Comparison of ENCODE assay signal across 1 cellular context in genomic region chr9:36867672-36868471, GRCh38.
A peak's percentile ranks its signal among the peaks of the same experiment; 100 is the strongest.
TF ChIP-seq lines count a peak whose summit lies in the region.

No MANE protein-coding gene starts in this region.

TF ChIP-seq in HepG2, 621 proteins besides CTCF, POLR2A, EP300 and RAD21 (continued from another document and continues in another):
- TF ChIP-seq ARID4A (CRISPR knock-in tag; IDR thresholded peaks at IDR 0.05; ENCODE audit: borderline replicate concordance), result peak; percentile 66; the same call in 1 of the 2 replicates
- no peak for TF ChIP-seq LBX2 (CRISPR knock-in tag; IDR thresholded peaks at IDR 0.05; ENCODE audit: borderline replicate concordance)
- TF ChIP-seq CSRNP2 (CRISPR knock-in tag; conservative IDR thresholded peaks at IDR 0.05; ENCODE audit: low read depth), result no peak
- TF ChIP-seq CCDC6 (CRISPR knock-in tag; IDR thresholded peaks at IDR 0.05), result 0 out of 2 replicates have a peak, but pooled peaks have one; percentile 31
- peak; percentile 70; the same call in 1 of the 2 replicates for TF ChIP-seq ZNF589 (CRISPR knock-in tag; conservative IDR thresholded peaks at IDR 0.05)
- TF ChIP-seq SRY (CRISPR knock-in tag; IDR thresholded peaks at IDR 0.05), result 0 out of 2 replicates have a peak, but pooled peaks have one; percentile 68
- peak; percentile 88 for TF ChIP-seq IRF2 (CRISPR knock-in tag; IDR thresholded peaks at IDR 0.05)
- TF ChIP-seq GABPB1 (CRISPR knock-in tag; IDR thresholded peaks at IDR 0.05), result peak; percentile 44
- peak; percentile 53; the same call in 1 of the 2 replicates for TF ChIP-seq ZNF740 (CRISPR knock-in tag; IDR thresholded peaks at IDR 0.05)
- no peak for TF ChIP-seq HNRNPLL (IDR thresholded peaks at IDR 0.05; ENCODE audit: low read depth, low read length, poor library complexity, severe bottlenecking)
- TF ChIP-seq ZBTB21 (CRISPR knock-in tag; IDR thresholded peaks at IDR 0.05), result no peak
- TF ChIP-seq RFX1 (IDR thresholded peaks at IDR 0.05), result no peak
- no peak for TF ChIP-seq ZSCAN22 (CRISPR knock-in tag; IDR thresholded peaks at IDR 0.05)
- TF ChIP-seq SMAD9 (CRISPR knock-in tag; IDR thresholded peaks at IDR 0.05), result no peak
- TF ChIP-seq DRAP1 (CRISPR knock-in tag; IDR thresholded peaks at IDR 0.05), result 0 out of 2 replicates have a peak, but pooled peaks have one; percentile 36
- TF ChIP-seq MXD1 (CRISPR knock-in tag; IDR thresholded peaks at IDR 0.05), result no peak
- TF ChIP-seq CREB3 (CRISPR knock-in tag; IDR thresholded peaks at IDR 0.05), result no peak
- no peak for TF ChIP-seq ZNF737 (CRISPR knock-in tag; IDR thresholded peaks at IDR 0.05; ENCODE audit: borderline replicate concordance)
- peak; percentile 92 for TF ChIP-seq NR2F2 (IDR thresholded peaks at IDR 0.05; ENCODE audit: borderline replicate concordance, low read depth)
- no peak for TF ChIP-seq ZNF367 (CRISPR knock-in tag; IDR thresholded peaks at IDR 0.05; ENCODE audit: borderline replicate concordance)
- TF ChIP-seq ERF (CRISPR knock-in tag; IDR thresholded peaks at IDR 0.05), result peak; percentile 90
- no peak for TF ChIP-seq GPN1 (CRISPR knock-in tag; IDR thresholded peaks at IDR 0.05; ENCODE audit: borderline replicate concordance)
- TF ChIP-seq RFXANK (CRISPR knock-in tag; IDR thresholded peaks at IDR 0.05), result 0 out of 2 replicates have a peak, but pooled peaks have one; percentile 29
- no peak for TF ChIP-seq ZNF138 (CRISPR knock-in tag; IDR thresholded peaks at IDR 0.05; ENCODE audit: low read depth)
- TF ChIP-seq ZFP91 (CRISPR knock-in tag; IDR thresholded peaks at IDR 0.05; ENCODE audit: borderline replicate concordance), result peak; percentile 72
- peak; percentile 94; the same call in 1 of the 2 replicates for TF ChIP-seq NKX3-1 (CRISPR knock-in tag; IDR thresholded peaks at IDR 0.05)
- no peak for TF ChIP-seq HOXA5 (CRISPR knock-in tag; IDR thresholded peaks at IDR 0.05)
- no peak for TF ChIP-seq ZBTB4 (CRISPR knock-in tag; IDR thresholded peaks at IDR 0.05; ENCODE audit: borderline replicate concordance)
- peak; percentile 92 for TF ChIP-seq ZNF703 (CRISPR knock-in tag; IDR thresholded peaks at IDR 0.05; ENCODE audit: borderline replicate concordance)
- TF ChIP-seq NCOR1 (IDR thresholded peaks at IDR 0.05; ENCODE audit: borderline replicate concordance, low read length), result peak; percentile 91; the same call in 1 of the 2 replicates
- no peak for TF ChIP-seq SETDB1 (CRISPR knock-in tag; IDR thresholded peaks at IDR 0.05; ENCODE audit: borderline replicate concordance)
- TF ChIP-seq HOXA9 (CRISPR knock-in tag; IDR thresholded peaks at IDR 0.05; ENCODE audit: borderline replicate concordance), result no peak
- TF ChIP-seq NFATC3 (CRISPR knock-in tag; IDR thresholded peaks at IDR 0.05), result no peak
- no peak for TF ChIP-seq NFYC (CRISPR knock-in tag; IDR thresholded peaks at IDR 0.05)
- TF ChIP-seq ARNT2 (CRISPR knock-in tag; IDR thresholded peaks at IDR 0.05; ENCODE audit: low read depth), result peak; percentile 75; the same call in 1 of the 2 replicates
- peak; percentile 94 for TF ChIP-seq HHEX (CRISPR knock-in tag; IDR thresholded peaks at IDR 0.05)
- peak; percentile 100 for TF ChIP-seq ZNF710 (CRISPR knock-in tag; IDR thresholded peaks at IDR 0.05; ENCODE audit: borderline replicate concordance)
- no peak for TF ChIP-seq FOXP1 (IDR thresholded peaks at IDR 0.05)
- TF ChIP-seq FOXP1 (CRISPR knock-in tag; IDR thresholded peaks at IDR 0.05), result peak; percentile 74
- no peak for TF ChIP-seq SOX6 (IDR thresholded peaks at IDR 0.05)
- TF ChIP-seq SOX6 (CRISPR knock-in tag; IDR thresholded peaks at IDR 0.05), result peak; percentile 100
- TF ChIP-seq ZNF264 (CRISPR knock-in tag; IDR thresholded peaks at IDR 0.05), result peak; percentile 84
- peak; percentile 83; the same call in 1 of the 2 replicates for TF ChIP-seq ZNF124 (CRISPR knock-in tag; IDR thresholded peaks at IDR 0.05)
- no peak for TF ChIP-seq PREB (CRISPR knock-in tag; IDR thresholded peaks at IDR 0.05)
- peak; percentile 73; the same call in 1 of the 2 replicates for TF ChIP-seq ZMYM3 (CRISPR knock-in tag; IDR thresholded peaks at IDR 0.05)
- TF ChIP-seq HOXD1 (CRISPR knock-in tag; IDR thresholded peaks at IDR 0.05), result peak; percentile 97
- peak; percentile 87 for TF ChIP-seq ATF2 (CRISPR knock-in tag; IDR thresholded peaks at IDR 0.05)
- TF ChIP-seq PHF8 (CRISPR knock-in tag; IDR thresholded peaks at IDR 0.05), result no peak
- TF ChIP-seq NFKB2 (CRISPR knock-in tag; IDR thresholded peaks at IDR 0.05; ENCODE audit: borderline replicate concordance), result peak; percentile 18; the same call in 1 of the 2 replicates
